13 cellular contexts compared by ENCODE assay signal in genomic region chrX:13387656-13388421, GRCh38.
DNase-seq lines count a peak whose midpoint lies in the region; ATAC-seq lines count a peak whose summit lies in the region.
"Had no signal": no experiment of that assay in that cellular context is flagged by ENCODE, and none has a peak within 500 bp of the region (broad histone marks: within the 10 kb centered on the region; RNA-seq: fewer than 3 reads in every experiment).

No MANE protein-coding gene starts in this region.

- H3K27ac Mint-ChIP-seq in stimulated activated naive CD8-positive, alpha-beta T cell treated with anti-CD3 and anti-CD28 coated beads, Interleukin-15, amount 100 ng/mL, for 72 hours = no peak overlapping the region

- intact Hi-C loops in left ventricle myocardium superior (cut with micrococcal nuclease) (no loop called here), cardiac septum (cut with DNase I) (no loop called here)

- no peaks in the 10 kb centered on the region for H3K4me1 ChIP-seq in esophagus (ENCODE audit: control insufficient read depth in 2 of 2, insufficient read depth in 2 of 2, low read length in 1 of 2)

- H3K36me3 ChIP-seq in esophagus (ENCODE audit: control insufficient read depth in 2 of 2, insufficient read depth in 2 of 2, low read length in 1 of 2) = no peaks in the 10 kb centered on the region
- H3K36me3 ChIP-seq: ovary had no signal

- H3K27me3 Mint-ChIP-seq in stimulated activated naive CD8-positive, alpha-beta T cell treated with anti-CD3 and anti-CD28 coated beads, Interleukin-15, amount 100 ng/mL, for 72 hours = no peaks in the 10 kb centered on the region

- no peaks in the 10 kb centered on the region for H3K9me3 ChIP-seq in esophagus (ENCODE audit: control insufficient read depth in 2 of 2, insufficient read depth in 1 of 2, low read depth in 1 of 2, low read length in 1 of 2)
- H3K9me3 ChIP-seq: ovary had no signal

- H3K4me1 Mint-ChIP-seq in stimulated activated naive CD8-positive, alpha-beta T cell treated with anti-CD3 and anti-CD28 coated beads, Interleukin-15, amount 100 ng/mL, for 72 hours = peaks cover 4% of the 10 kb centered on the region

- ATAC-seq in left ventricle myocardium superior (peak; percentile 19), GM19328 (IDR thresholded peaks at IDR 0.05; ENCODE audit: unreplicated experiment) (no peak)
- ATAC-seq in stimulated activated naive CD8-positive, alpha-beta T cell treated with anti-CD3 and anti-CD28 coated beads, Interleukin-15, amount 100 ng/mL, for 72 hours = peak; percentile 86

- H3K9me3 Mint-ChIP-seq in stimulated activated naive CD8-positive, alpha-beta T cell treated with anti-CD3 and anti-CD28 coated beads, Interleukin-15, amount 100 ng/mL, for 72 hours = peaks cover 5 to 7% of the 10 kb centered on the region in 2 donors

- no peaks in the 10 kb centered on the region for H3K27me3 ChIP-seq in esophagus (ENCODE audit: control insufficient read depth in 1 of 2, insufficient read depth in 2 of 2, low read length in 2 of 2)
- H3K27me3 ChIP-seq: ovary had no signal

- H3K27ac ChIP-seq in esophagus (ENCODE audit: low read depth in 2 of 2, low read length in 1 of 2) = peak overlapping the region; percentile 31 to 48
- H3K27ac ChIP-seq: C4-2B, ovary had no signal

- no peak overlapping the region for H3K4me3 Mint-ChIP-seq in stimulated activated naive CD8-positive, alpha-beta T cell treated with anti-CD3 and anti-CD28 coated beads, Interleukin-15, amount 100 ng/mL, for 72 hours

- H3K4me3 ChIP-seq in esophagus (ENCODE audit: low read depth in 1 of 2, low read length in 2 of 2) = no peak overlapping the region
- H3K4me3 ChIP-seq: ovary had no signal

- 58 to 81% methylated on average over 2 of the region's 2 CpGs for whole genome bisulfite sequencing in esophagus, 2 donors

- no peak for DNase-seq in left ventricle myocardium superior
- DNase-seq in cardiac septum (ENCODE audit: low spot score) = no peak
- peak; percentile 55 for DNase-seq in OCI-M1 (lab: John Stamatoyannopoulos, UW)
- DNase-seq in stimulated activated naive CD8-positive, alpha-beta T cell treated with anti-CD3 and anti-CD28 coated beads, Interleukin-15, amount 100 ng/mL, for 72 hours = peak in 1 of 2 donors; percentile 8
- no peak for DNase-seq in HuH-7 (ENCODE audit: low spot score)
- no peak for DNase-seq in NCI-H2171 treated with DMSO at 0.1 percent for 48 hours (lab: John Stamatoyannopoulos, UW)
- DNase-seq: anterior cingulate cortex, hippocampal formation, NCI-H2227 treated with DMSO at 0.1 percent for 48 hours, ovary had no signal
